In the genomic region with DNA sequence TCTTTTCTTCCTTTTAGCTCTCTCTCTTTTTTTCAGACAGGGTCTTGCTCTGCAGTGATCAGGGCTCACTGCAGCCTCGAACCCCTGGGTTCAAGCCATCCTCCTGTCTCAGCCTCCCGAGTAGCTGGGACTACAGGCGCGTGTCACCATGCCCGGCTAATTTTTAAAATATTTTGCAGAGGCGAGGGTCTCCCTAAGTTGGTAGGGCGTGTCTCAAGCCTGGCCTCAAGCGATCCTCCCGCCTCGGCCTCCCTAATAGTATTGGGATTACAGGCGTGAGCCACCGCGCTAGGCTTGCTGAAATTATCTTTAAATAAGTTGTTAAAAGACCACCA, we compare ENCODE assay signal across 8 cellular contexts. TPM values are rescaled to one million over a fixed set of nuclear protein-coding genes. Genes with fewer than 3 reads are reported as not detected.
DNase-seq lines count a peak whose midpoint lies in the region; ATAC-seq and TF ChIP-seq lines count a peak whose summit lies in the region.

No MANE protein-coding gene starts in this region.

- peak overlapping the region; percentile 95 for H2AFZ ChIP-seq in mammary epithelial cell (ENCODE audit: low read depth, low read length)

- no TSS peak for BruUV-seq in mammary epithelial cell (replicated peaks; lab: Mats Ljungman, UMichigan)

- H3K4me2 ChIP-seq in mammary epithelial cell (ENCODE audit: insufficient read depth, low read depth, low read length), result peak overlapping the region; percentile 88

- WGBS in heart right ventricle, 2 donors, result 43 to 44% methylated on average over 13 of the region's 13 CpGs
- 37% methylated on average over 13 of the region's 13 CpGs for WGBS in mammary epithelial cell (ENCODE audit: low coverage, missing lambda C conversion rate)
- 34 to 41% methylated on average over 13 of the region's 13 CpGs for WGBS in aorta, 2 donors

- H3K4me1 ChIP-seq in heart right ventricle, result peaks cover 0 to 61% (median 30%) of the 10 kb centered on the region in 9 donors
- peaks cover 7% of the 10 kb centered on the region for H3K4me1 ChIP-seq in mammary epithelial cell (ENCODE audit: insufficient read depth, low read length)
- peaks cover 83% of the 10 kb centered on the region for H3K4me1 ChIP-seq in mononuclear cell (ENCODE audit: insufficient read depth, low read length)
- no peaks in the 10 kb centered on the region for H3K4me1 ChIP-seq in aorta (ENCODE audit: control insufficient read depth in 1 of 2, insufficient read depth in 2 of 2, low read length in 2 of 2)

- H3K9ac ChIP-seq in mammary epithelial cell (ENCODE audit: insufficient read depth, low read length), result peak overlapping the region; percentile 94

- in situ Hi-C loops in mammary epithelial cell (cut with MboI; ENCODE audit: low sequenced_read_pairs in 2 of 2), result no loop called here

- H3K36me3 ChIP-seq in heart right ventricle, result peaks cover 0 to 2% (median 0%) of the 10 kb centered on the region in 9 donors
- no peaks in the 10 kb centered on the region for H3K36me3 ChIP-seq in mammary epithelial cell (ENCODE audit: insufficient read depth, low read length)
- H3K36me3 ChIP-seq in aorta (ENCODE audit: control insufficient read depth in 1 of 2, insufficient read depth in 2 of 2, low read length in 1 of 2), result no peaks in the 10 kb centered on the region

- H3K9me3 ChIP-seq in heart right ventricle (peaks cover 0 to 5% (median 0%) of the 10 kb centered on the region in 11 donors), mammary epithelial cell (replicated peaks; ENCODE audit: insufficient read depth, low read length) (no peaks in the 10 kb centered on the region), mononuclear cell (ENCODE audit: low read depth, low read length) (no peaks in the 10 kb centered on the region), aorta (ENCODE audit: control insufficient read depth, low read length) (no peaks in the 10 kb centered on the region)

- no peaks in the 10 kb centered on the region for H4K20me1 ChIP-seq in mammary epithelial cell (ENCODE audit: insufficient read depth, low read length)

- no peak for TF ChIP-seq CTCF in heart right ventricle (IDR thresholded peaks at IDR 0.05)
- no peak for TF ChIP-seq CTCF in mammary epithelial cell (conservative IDR thresholded peaks at IDR 0.05 in 1 of 2, IDR thresholded peaks at IDR 0.05 in 1 of 2; ENCODE audit: extremely low read depth in 1 of 2, insufficient read depth in 1 of 2, low read depth in 1 of 2, low read length in 2 of 2)

- peak in 1 of 8 donors; percentile 2 for ATAC-seq in heart right ventricle
- ATAC-seq in left cardiac atrium, result no peak
- ATAC-seq in aorta (ENCODE audit: low FRiP score), result no peak
- no peak for ATAC-seq in HG02885 (IDR thresholded peaks at IDR 0.05; ENCODE audit: poor library complexity, unreplicated experiment)
- no peak for ATAC-seq in HG03521 (IDR thresholded peaks at IDR 0.05; ENCODE audit: unreplicated experiment)

- dilution Hi-C loops in mammary epithelial cell (cut with HindIII; ENCODE audit: low sequenced_read_pairs), result loop anchor here (5.0 kb wide), 1 partner anchor 61 kb away; no protein-coding TSS in a partner anchor

- H3K27ac ChIP-seq in heart right ventricle (peak overlapping the region; percentile 80 to 97 (median 93)), mammary epithelial cell (ENCODE audit: insufficient read depth, low read depth, low read length) (peak overlapping the region; percentile 81), aorta (ENCODE audit: low read depth in 1 of 2, low read length in 2 of 2) (peak overlapping the region in 1 of 2 donors; percentile 53)

- intact Hi-C loops in heart right ventricle (cut with DNase I), result loop anchor here in 2 of 10 donors (1.0 to 10.0 kb wide), 4 partner anchors 32 to 272 kb away; partner anchors contain the start of genes LRRC46 (in 1 of the 2) and MRPL10 (in 1 of the 2)
- intact Hi-C loops in left cardiac atrium (cut with DNase I), result no loop called here
- intact Hi-C loops in mammary epithelial cell (cut with micrococcal nuclease), result no loop called here
- intact Hi-C loops in aorta (cut with DNase I), result no loop called here

- peaks cover 40% of the 10 kb centered on the region for H3K79me2 ChIP-seq in mammary epithelial cell (ENCODE audit: insufficient read depth, low read length)

- CTCF ChIA-PET in mammary epithelial cell (lab: Charles Lee; ENCODE audit: low non-redundant PET), result interaction anchor here (0.6 kb wide), 1 partner anchor 33 kb away, joined by 3 read pairs; no protein-coding TSS in a partner anchor

- H3K27me3 ChIP-seq in heart right ventricle (no peaks in the 10 kb centered on the region), mammary epithelial cell (ENCODE audit: insufficient read depth, low read length) (no peaks in the 10 kb centered on the region), mononuclear cell (ENCODE audit: insufficient read depth, low read length) (no peaks in the 10 kb centered on the region), aorta (ENCODE audit: control insufficient read depth in 1 of 2, insufficient read depth in 2 of 2, low read length in 1 of 2) (no peaks in the 10 kb centered on the region)

- DNase-seq in heart right ventricle (no peak), left cardiac atrium (no peak), mammary epithelial cell (no peak), aorta (no peak), SHP77 (lab: John Stamatoyannopoulos, UW) (no peak)

- peak overlapping the region; percentile 54 to 91 (median 80) for H3K4me3 ChIP-seq in heart right ventricle
- peak overlapping the region; percentile 65 to 91 (median 71) for H3K4me3 ChIP-seq in mammary epithelial cell (replicated peaks in 1 of 3; ENCODE audit: insufficient read depth in 1 of 3, low read depth in 2 of 3, low read length in 3 of 3)
- H3K4me3 ChIP-seq in mononuclear cell (ENCODE audit: low read length), result peak overlapping the region; percentile 96
- peak overlapping the region; percentile 30 to 47 for H3K4me3 ChIP-seq in aorta (ENCODE audit: low read length in 2 of 2)

RNA-seq across cellular contexts. Expression of gene SNX11, which starts 0.8 kb away (rescaled TPM):
- total RNA-seq in heart right ventricle (10 to 100 TPM in 9 of 10 donors, 1 to 10 TPM in 1; 7.2 to 17.0 (median 12.3) TPM), left cardiac atrium (10 to 100 TPM; 13.3 to 14.7 TPM), mammary epithelial cell (10 to 100 TPM; 20.2 to 25.8 TPM), mononuclear cell (12.5 TPM), aorta (10 to 100 TPM; 17.4 to 18.8 TPM)
- polyA plus RNA-seq in heart right ventricle (10 to 100 TPM in 1 of 2 donors, 1 to 10 TPM in 1; 7.1 to 17.1 TPM), mammary epithelial cell (16.8 TPM), aorta (10 to 100 TPM; 11.7 to 17.2 TPM)
- 28.8 TPM for polyA minus RNA-seq in mammary epithelial cell

RNA-seq across cellular contexts. Expression of gene CBX1, which starts 5.5 kb away (rescaled TPM):
- total RNA-seq in heart right ventricle (10 to 100 TPM; 30.3 to 40.8 (median 35.9) TPM), left cardiac atrium (10 to 100 TPM; 29.2 to 35.6 TPM), mammary epithelial cell (10 to 100 TPM; 35.0 to 69.2 TPM), mononuclear cell (8.1 TPM), aorta (10 to 100 TPM; 45.6 to 81.1 TPM)
- polyA plus RNA-seq in heart right ventricle (10 to 100 TPM; 19.8 to 38.8 TPM), mammary epithelial cell (31.1 TPM), aorta (10 to 100 TPM; 33.3 to 52.3 TPM)
- 27.7 TPM for polyA minus RNA-seq in mammary epithelial cell

RNA-seq across cellular contexts. Expression of gene NFE2L1, which starts 58.6 kb away (rescaled TPM):
- total RNA-seq in heart right ventricle, result 1,000 to 10,000 TPM in 1 of 10 donors, 100 to 1,000 TPM in 9; 443 to 1,033 (median 704) TPM
- polyA plus RNA-seq in heart right ventricle, result 100 to 1,000 TPM; 108 to 251 TPM
- 100 to 1,000 TPM; 527 to 675 TPM for total RNA-seq in left cardiac atrium
- 100 to 1,000 TPM; 283 to 291 TPM for total RNA-seq in mammary epithelial cell
- polyA plus RNA-seq in mammary epithelial cell, result 138 TPM
- 315 TPM for polyA minus RNA-seq in mammary epithelial cell
- total RNA-seq in mononuclear cell, result 17.0 TPM
- total RNA-seq in aorta, result 100 to 1,000 TPM; 161 to 250 TPM
- polyA plus RNA-seq in aorta, result 10 to 100 TPM; 80.6 to 83.3 TPM

Comparison
In these comparisons a context has a peak if more than half of its experiments do, and no peak if none do; other contexts are left out.
1. H3K4me3 ChIP-seq: peak in every context shown above with its lines; median percentile 96 in mononuclear cell; 80 in heart right ventricle; 71 in mammary epithelial cell; 38 in aorta.